Comparison of ENCODE assay signal across 11 cellular contexts in the genomic region with DNA sequence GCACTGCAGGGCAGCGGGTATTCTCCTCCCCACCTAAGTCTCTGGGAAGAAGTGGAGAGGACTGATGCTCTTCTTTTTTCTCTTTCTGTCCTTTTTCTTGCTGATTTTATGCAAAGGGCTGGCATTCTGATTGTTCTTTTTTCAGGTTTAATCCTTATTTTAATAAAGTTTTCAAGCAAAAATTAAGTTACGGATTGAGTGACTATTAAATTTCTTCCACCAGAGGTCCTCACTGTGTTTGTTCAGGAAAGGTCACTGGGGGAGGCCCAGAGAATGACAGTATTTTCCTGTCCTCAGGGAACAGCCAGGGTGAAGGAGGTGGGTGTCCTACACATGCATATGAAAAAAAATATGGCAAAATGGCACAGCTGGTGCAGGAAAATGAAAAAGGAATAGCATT.
DNase-seq lines count a peak whose midpoint lies in the region; ATAC-seq and TF ChIP-seq lines count a peak whose summit lies in the region.
"Had no signal": no experiment of that assay in that cellular context is flagged by ENCODE, and none has a peak within 500 bp of the region (broad histone marks: within the 10 kb centered on the region; RNA-seq: fewer than 3 reads in every experiment).

No MANE protein-coding gene starts in this region.

- 0 out of 2 replicates have a peak overlapping the region, but pooled peaks have one; percentile 18 for H3K27ac ChIP-seq in RWPE1
- peak overlapping the region; percentile 4 for H3K27ac ChIP-seq in substantia nigra (ENCODE audit: low read depth, low read length, poor library complexity, severe bottlenecking)
- H3K27ac ChIP-seq: colonic mucosa had no signal

- no peak for ATAC-seq in HG03378 (IDR thresholded peaks at IDR 0.05; ENCODE audit: unreplicated experiment)

- TF ChIP-seq CTCF in RWPE1 (conservative IDR thresholded peaks at IDR 0.05; ENCODE audit: low read depth) = peak; percentile 30
- peak; percentile 41 for TF ChIP-seq CTCF in fibroblast of pulmonary artery (IDR thresholded peaks at IDR 0.05; ENCODE audit: low read length, missing control alignments)

- H3K4me3 ChIP-seq in fibroblast of pulmonary artery (replicated peaks; ENCODE audit: low read depth, low read length) = no peak overlapping the region
- H3K4me3 ChIP-seq: colonic mucosa had no signal

- POLR2A ChIA-PET in RWPE1 (lab: Yijun Ruan, JAX; ENCODE audit: low non-redundant PET) = no interaction called here

- DNase-seq in DMS53 (lab: John Stamatoyannopoulos, UW) = peak; percentile 55
- no peak for DNase-seq in DMS53 treated with DMSO at 0.1 percent for 48 hours (lab: John Stamatoyannopoulos, UW; ENCODE audit: unreplicated experiment)
- peak; percentile 51 for DNase-seq in RWPE1 (ENCODE audit: low spot score)
- peak; percentile 39 for DNase-seq in fibroblast of pulmonary artery (ENCODE audit: low read depth)
- peak in 3 of 49 donors; percentile 5 to 15 (median 6) for DNase-seq in substantia nigra (lab: John Stamatoyannopoulos, UW)
- no peak for DNase-seq in activated CD8-positive, alpha-beta memory T cell treated with anti-CD3 and anti-CD28 coated beads, Interleukin-2, amount 50 U/mL, for 4 hours
- DNase-seq in NOMO-1 (lab: John Stamatoyannopoulos, UW; ENCODE audit: unreplicated experiment in 2 of 2) = no peak
- DNase-seq: 8988T, colonic mucosa, NCI-H2227 treated with DMSO at 0.1 percent for 48 hours had no signal

- CTCF ChIA-PET in RWPE1 (lab: Yijun Ruan, JAX) = interaction anchor here (0.5 to 10.1 kb wide), 9 partner anchors 9 to 129 kb away, joined by 3 to 114 read pairs (median 5); partner anchors contain the start of gene GPR37L1

Comparison
In these comparisons a context has a peak if more than half of its experiments do, and no peak if none do; other contexts are left out.
1. DNase-seq: peak in DMS53 (single experiment), RWPE1 (single experiment) and fibroblast of pulmonary artery (single experiment); none in DMS53 treated with DMSO at 0.1 percent for 48 hours (single experiment), activated CD8-positive, alpha-beta memory T cell treated with anti-CD3 and anti-CD28 coated beads, Interleukin-2, amount 50 U/mL, for 4 hours (single experiment) and NOMO-1 (0 of 2).